ENCODE assay signal across 8 cellular contexts in the genomic region with DNA sequence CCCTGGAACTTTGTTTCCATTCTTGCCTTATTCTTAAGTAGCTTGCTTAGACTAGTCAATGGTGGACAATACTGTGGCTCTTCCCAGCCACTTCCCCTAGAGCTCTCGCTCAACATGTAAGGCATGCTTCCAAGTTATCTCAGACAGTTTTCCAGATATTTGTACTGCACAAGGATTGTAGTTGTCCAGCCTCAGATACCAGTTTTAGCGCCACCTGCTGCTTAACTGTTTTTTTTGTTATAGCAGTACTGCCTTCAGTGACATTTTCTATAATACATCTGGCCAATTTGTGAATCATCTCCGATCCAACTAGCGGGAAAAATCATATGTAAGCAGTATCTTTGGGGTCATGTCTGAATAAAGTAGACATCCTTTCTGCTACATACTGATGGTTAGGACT.
DNase-seq lines count a peak whose midpoint lies in the region; ATAC-seq and TF ChIP-seq lines count a peak whose summit lies in the region.
"Had no signal": no experiment of that assay in that cellular context is flagged by ENCODE, and none has a peak within 500 bp of the region (broad histone marks: within the 10 kb centered on the region; RNA-seq: fewer than 3 reads in every experiment).

No MANE protein-coding gene starts in this region.

- H3K4me1 ChIP-seq in left ventricle myocardium inferior (no peaks in the 10 kb centered on the region), upper lobe of left lung (no peaks in the 10 kb centered on the region)
- H3K4me1 ChIP-seq: parathyroid adenoma had no signal

- TF ChIP-seq POLR2A in upper lobe of left lung (IDR thresholded peaks at IDR 0.05), result no peak

- peak; percentile 2 for DNase-seq in GDM1 (lab: John Stamatoyannopoulos, UW)
- peak; percentile 51 for DNase-seq in HFF-Myc (ENCODE audit: extremely low read depth, low read depth)
- peak; percentile 3 to 21 for DNase-seq in SHP77 (lab: John Stamatoyannopoulos, UW)
- DNase-seq in left ventricle myocardium inferior, result no peak
- DNase-seq in upper lobe of left lung, result no peak
- DNase-seq in natural killer cell, result no peak
- no peak for DNase-seq in stimulated activated naive CD4-positive, alpha-beta T cell (lab: John Stamatoyannopoulos, UW)

- intact Hi-C loops in left ventricle myocardium inferior (cut with micrococcal nuclease), result loop anchor here (10.0 kb wide), 1 partner anchor 88 kb away; no protein-coding TSS in a partner anchor
- intact Hi-C loops in natural killer cell (cut with micrococcal nuclease), result no loop called here

- WGBS in upper lobe of left lung, 2 donors, result 59% methylated on average over 4 of the region's 4 CpGs

- H3K4me1 Mint-ChIP-seq in natural killer cell, result no peaks in the 10 kb centered on the region

- H3K27ac ChIP-seq in left ventricle myocardium inferior (replicated peaks), result no peak overlapping the region
- no peak overlapping the region for H3K27ac ChIP-seq in upper lobe of left lung
- H3K27ac ChIP-seq: parathyroid adenoma had no signal

- H3K36me3 ChIP-seq in left ventricle myocardium inferior (no peaks in the 10 kb centered on the region), upper lobe of left lung (no peaks in the 10 kb centered on the region)

- H3K4me3 Mint-ChIP-seq in natural killer cell, result no peak overlapping the region

- TF ChIP-seq CTCF in HFF-Myc (IDR thresholded peaks at IDR 0.05; ENCODE audit: low read depth, low read length, missing control alignments), result peak; percentile 36
- TF ChIP-seq CTCF in left ventricle myocardium inferior (IDR thresholded peaks at IDR 0.05; ENCODE audit: borderline replicate concordance), result peak; percentile 56
- peak in 4 of 6 experiments; percentile 12 to 38 (median 33) for TF ChIP-seq CTCF in upper lobe of left lung (IDR thresholded peaks at IDR 0.05)
- TF ChIP-seq CTCF in natural killer cell (IDR thresholded peaks at IDR 0.05), result no peak

- H3K27me3 ChIP-seq in left ventricle myocardium inferior (ENCODE audit: low read depth) (no peaks in the 10 kb centered on the region), upper lobe of left lung (no peaks in the 10 kb centered on the region)

- no peaks in the 10 kb centered on the region for H3K27me3 Mint-ChIP-seq in natural killer cell (ENCODE audit: low read depth in 2 of 2)

- no peak overlapping the region for H3K27ac Mint-ChIP-seq in natural killer cell

- peaks cover 4 to 14% of the 10 kb centered on the region in 2 donors for H3K9me3 Mint-ChIP-seq in natural killer cell

- H3K9me3 ChIP-seq in left ventricle myocardium inferior (replicated peaks) (no peaks in the 10 kb centered on the region), upper lobe of left lung (no peaks in the 10 kb centered on the region)

- H3K4me3 ChIP-seq in HFF-Myc (replicated peaks; ENCODE audit: low read depth, low read length), result no peak overlapping the region
- no peak overlapping the region for H3K4me3 ChIP-seq in left ventricle myocardium inferior
- no peak overlapping the region for H3K4me3 ChIP-seq in upper lobe of left lung

- no peaks in the 10 kb centered on the region for H3K36me3 Mint-ChIP-seq in natural killer cell

- TF ChIP-seq EP300 in upper lobe of left lung (IDR thresholded peaks at IDR 0.05), result no peak

- peak in 1 of 2 donors; percentile 78 for ATAC-seq in upper lobe of left lung (ENCODE audit: low FRiP score in 2 of 2)
- no peak for ATAC-seq in natural killer cell

Comparison
In these comparisons a context has a peak if more than half of its experiments do, and no peak if none do; other contexts are left out.
1. DNase-seq: peak in GDM1 (single experiment), HFF-Myc (single experiment) and SHP77 (2 of 2); none in left ventricle myocardium inferior (single experiment), upper lobe of left lung (0 of 2), natural killer cell (single experiment) and stimulated activated naive CD4-positive, alpha-beta T cell (0 of 6).